In genomic region chr11:133836076-133836548, GRCh38 we compare ENCODE assay signal across 1 cellular context.
TF ChIP-seq lines count a peak whose summit lies in the region.

No MANE protein-coding gene starts in this region.

TF ChIP-seq in H1, 55 proteins besides CTCF, POLR2A, EP300 and RAD21:
- TF ChIP-seq, protein P1, sequence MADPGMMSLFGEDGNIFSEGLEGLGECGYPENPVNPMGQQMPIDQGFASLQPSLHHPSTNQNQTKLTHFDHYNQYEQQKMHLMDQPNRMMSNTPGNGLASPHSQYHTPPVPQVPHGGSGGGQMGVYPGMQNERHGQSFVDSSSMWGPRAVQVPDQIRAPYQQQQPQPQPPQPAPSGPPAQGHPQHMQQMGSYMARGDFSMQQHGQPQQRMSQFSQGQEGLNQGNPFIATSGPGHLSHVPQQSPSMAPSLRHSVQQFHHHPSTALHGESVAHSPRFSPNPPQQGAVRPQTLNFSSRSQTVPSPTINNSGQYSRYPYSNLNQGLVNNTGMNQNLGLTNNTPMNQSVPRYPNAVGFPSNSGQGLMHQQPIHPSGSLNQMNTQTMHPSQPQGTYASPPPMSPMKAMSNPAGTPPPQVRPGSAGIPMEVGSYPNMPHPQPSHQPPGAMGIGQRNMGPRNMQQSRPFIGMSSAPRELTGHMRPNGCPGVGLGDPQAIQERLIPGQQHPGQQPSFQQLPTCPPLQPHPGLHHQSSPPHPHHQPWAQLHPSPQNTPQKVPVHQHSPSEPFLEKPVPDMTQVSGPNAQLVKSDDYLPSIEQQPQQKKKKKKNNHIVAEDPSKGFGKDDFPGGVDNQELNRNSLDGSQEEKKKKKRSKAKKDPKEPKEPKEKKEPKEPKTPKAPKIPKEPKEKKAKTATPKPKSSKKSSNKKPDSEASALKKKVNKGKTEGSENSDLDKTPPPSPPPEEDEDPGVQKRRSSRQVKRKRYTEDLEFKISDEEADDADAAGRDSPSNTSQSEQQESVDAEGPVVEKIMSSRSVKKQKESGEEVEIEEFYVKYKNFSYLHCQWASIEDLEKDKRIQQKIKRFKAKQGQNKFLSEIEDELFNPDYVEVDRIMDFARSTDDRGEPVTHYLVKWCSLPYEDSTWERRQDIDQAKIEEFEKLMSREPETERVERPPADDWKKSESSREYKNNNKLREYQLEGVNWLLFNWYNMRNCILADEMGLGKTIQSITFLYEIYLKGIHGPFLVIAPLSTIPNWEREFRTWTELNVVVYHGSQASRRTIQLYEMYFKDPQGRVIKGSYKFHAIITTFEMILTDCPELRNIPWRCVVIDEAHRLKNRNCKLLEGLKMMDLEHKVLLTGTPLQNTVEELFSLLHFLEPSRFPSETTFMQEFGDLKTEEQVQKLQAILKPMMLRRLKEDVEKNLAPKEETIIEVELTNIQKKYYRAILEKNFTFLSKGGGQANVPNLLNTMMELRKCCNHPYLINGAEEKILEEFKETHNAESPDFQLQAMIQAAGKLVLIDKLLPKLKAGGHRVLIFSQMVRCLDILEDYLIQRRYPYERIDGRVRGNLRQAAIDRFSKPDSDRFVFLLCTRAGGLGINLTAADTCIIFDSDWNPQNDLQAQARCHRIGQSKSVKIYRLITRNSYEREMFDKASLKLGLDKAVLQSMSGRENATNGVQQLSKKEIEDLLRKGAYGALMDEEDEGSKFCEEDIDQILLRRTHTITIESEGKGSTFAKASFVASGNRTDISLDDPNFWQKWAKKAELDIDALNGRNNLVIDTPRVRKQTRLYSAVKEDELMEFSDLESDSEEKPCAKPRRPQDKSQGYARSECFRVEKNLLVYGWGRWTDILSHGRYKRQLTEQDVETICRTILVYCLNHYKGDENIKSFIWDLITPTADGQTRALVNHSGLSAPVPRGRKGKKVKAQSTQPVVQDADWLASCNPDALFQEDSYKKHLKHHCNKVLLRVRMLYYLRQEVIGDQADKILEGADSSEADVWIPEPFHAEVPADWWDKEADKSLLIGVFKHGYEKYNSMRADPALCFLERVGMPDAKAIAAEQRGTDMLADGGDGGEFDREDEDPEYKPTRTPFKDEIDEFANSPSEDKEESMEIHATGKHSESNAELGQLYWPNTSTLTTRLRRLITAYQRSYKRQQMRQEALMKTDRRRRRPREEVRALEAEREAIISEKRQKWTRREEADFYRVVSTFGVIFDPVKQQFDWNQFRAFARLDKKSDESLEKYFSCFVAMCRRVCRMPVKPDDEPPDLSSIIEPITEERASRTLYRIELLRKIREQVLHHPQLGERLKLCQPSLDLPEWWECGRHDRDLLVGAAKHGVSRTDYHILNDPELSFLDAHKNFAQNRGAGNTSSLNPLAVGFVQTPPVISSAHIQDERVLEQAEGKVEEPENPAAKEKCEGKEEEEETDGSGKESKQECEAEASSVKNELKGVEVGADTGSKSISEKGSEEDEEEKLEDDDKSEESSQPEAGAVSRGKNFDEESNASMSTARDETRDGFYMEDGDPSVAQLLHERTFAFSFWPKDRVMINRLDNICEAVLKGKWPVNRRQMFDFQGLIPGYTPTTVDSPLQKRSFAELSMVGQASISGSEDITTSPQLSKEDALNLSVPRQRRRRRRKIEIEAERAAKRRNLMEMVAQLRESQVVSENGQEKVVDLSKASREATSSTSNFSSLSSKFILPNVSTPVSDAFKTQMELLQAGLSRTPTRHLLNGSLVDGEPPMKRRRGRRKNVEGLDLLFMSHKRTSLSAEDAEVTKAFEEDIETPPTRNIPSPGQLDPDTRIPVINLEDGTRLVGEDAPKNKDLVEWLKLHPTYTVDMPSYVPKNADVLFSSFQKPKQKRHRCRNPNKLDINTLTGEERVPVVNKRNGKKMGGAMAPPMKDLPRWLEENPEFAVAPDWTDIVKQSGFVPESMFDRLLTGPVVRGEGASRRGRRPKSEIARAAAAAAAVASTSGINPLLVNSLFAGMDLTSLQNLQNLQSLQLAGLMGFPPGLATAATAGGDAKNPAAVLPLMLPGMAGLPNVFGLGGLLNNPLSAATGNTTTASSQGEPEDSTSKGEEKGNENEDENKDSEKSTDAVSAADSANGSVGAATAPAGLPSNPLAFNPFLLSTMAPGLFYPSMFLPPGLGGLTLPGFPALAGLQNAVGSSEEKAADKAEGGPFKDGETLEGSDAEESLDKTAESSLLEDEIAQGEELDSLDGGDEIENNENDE (IDR thresholded peaks at IDR 0.05; ENCODE audit: insufficient replicate concordance, low read length): no peak
- TF ChIP-seq JUN (IDR thresholded peaks at IDR 0.05; ENCODE audit: low read depth, low read length) (no peak), KDM4A (IDR thresholded peaks at IDR 0.05; ENCODE audit: low read depth, low read length, severe bottlenecking) (no peak), PHF8 (conservative IDR thresholded peaks at IDR 0.05; ENCODE audit: low read depth, low read length) (no peak), NRF1 (IDR thresholded peaks at IDR 0.05; ENCODE audit: low read depth, low read length) (no peak), SP1 (IDR thresholded peaks at IDR 0.05; ENCODE audit: low read depth, low read length) (no peak), SIX5 (IDR thresholded peaks at IDR 0.05; ENCODE audit: low read depth, low read length) (no peak), GABPA (IDR thresholded peaks at IDR 0.05; ENCODE audit: borderline replicate concordance, insufficient read depth, low read length) (no peak), SIRT6 (IDR thresholded peaks at IDR 0.05; ENCODE audit: low read length) (no peak), HDAC6 (IDR thresholded peaks at IDR 0.05; ENCODE audit: low read depth, low read length) (no peak), POLR2AphosphoS5 (IDR thresholded peaks at IDR 0.05; ENCODE audit: low read depth, low read length) (no peak), RBBP5 (IDR thresholded peaks at IDR 0.05; ENCODE audit: borderline replicate concordance, low read depth, low read length) (no peak), USF2 (IDR thresholded peaks at IDR 0.05; ENCODE audit: low read length) (no peak), SAP30 (IDR thresholded peaks at IDR 0.05; ENCODE audit: insufficient read depth, insufficient replicate concordance, low read length) (no peak), MAFK (IDR thresholded peaks at IDR 0.05; ENCODE audit: low read depth, low read length) (no peak), CBX8 (IDR thresholded peaks at IDR 0.05; ENCODE audit: borderline replicate concordance, low read depth, low read length) (no peak)
- TF ChIP-seq, protein P2, sequence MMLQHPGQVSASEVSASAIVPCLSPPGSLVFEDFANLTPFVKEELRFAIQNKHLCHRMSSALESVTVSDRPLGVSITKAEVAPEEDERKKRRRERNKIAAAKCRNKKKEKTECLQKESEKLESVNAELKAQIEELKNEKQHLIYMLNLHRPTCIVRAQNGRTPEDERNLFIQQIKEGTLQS (IDR thresholded peaks at IDR 0.05; ENCODE audit: insufficient read depth, low read depth, low read length): no peak
